Comparison of ENCODE assay signal across 9 cellular contexts in the genomic region with DNA sequence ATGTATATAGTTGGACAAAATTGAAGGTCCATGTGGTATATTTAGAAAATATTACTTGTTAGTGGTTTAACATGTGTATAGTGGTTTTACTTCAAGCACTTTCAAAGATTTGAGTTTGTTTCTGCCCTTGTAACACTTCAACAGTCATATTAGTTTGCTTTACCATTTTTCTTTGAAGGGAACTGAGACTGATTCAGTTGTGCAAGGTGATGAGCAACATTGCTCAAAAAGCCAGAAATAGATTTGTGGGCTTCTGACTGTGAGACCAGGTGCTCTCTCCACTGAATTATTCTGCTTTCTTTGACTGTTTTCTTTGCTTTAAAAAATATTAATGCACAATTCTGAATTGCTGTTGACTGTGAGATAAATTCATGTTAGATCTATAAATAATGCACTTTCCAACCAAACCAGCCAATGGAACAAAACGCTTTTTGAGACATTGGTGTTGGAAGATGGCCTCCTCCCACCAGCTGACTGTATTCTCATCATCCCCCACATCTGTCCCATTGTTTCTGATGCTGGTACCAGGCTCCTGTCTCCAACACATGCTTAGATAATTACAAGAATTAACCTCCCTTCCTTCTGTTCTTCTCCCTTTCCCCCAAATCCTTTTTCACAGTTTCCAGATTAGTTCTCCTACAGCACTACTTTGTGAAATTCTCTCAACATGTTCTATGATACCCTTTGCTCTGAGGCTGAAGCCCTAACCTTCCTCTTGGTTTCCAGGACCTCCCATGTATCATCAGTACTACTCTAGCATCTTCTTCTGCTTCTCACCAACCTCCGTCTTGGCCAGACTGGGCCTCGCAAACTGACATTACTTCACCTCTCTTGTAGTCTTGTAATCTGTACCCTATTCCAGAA. TPM values are rescaled to one million over a fixed set of nuclear protein-coding genes. Genes with fewer than 3 reads are reported as not detected.
DNase-seq lines count a peak whose midpoint lies in the region; ATAC-seq and TF ChIP-seq lines count a peak whose summit lies in the region.
"Had no signal": no experiment of that assay in that cellular context is flagged by ENCODE, and none has a peak within 500 bp of the region (broad histone marks: within the 10 kb centered on the region; RNA-seq: fewer than 3 reads in every experiment).

No MANE protein-coding gene starts in this region.

- no peaks in the 10 kb centered on the region for H3K27me3 ChIP-seq in right atrium auricular region

- H3K9me3 Mint-ChIP-seq in glutamatergic neuron (ENCODE audit: unreplicated experiment): peaks cover 2% of the 10 kb centered on the region

- H3K4me1 Mint-ChIP-seq in glutamatergic neuron (ENCODE audit: low read depth, unreplicated experiment): peaks cover 49% of the 10 kb centered on the region

- H3K27ac ChIP-seq in right atrium auricular region: no peak overlapping the region
- H3K27ac ChIP-seq: thoracic aorta had no signal

- no peaks in the 10 kb centered on the region for H3K36me3 ChIP-seq in right atrium auricular region
- H3K36me3 ChIP-seq: thoracic aorta had no signal

- peaks cover 0 to 44% of the 10 kb centered on the region in 2 donors for H3K4me1 ChIP-seq in right atrium auricular region

- DNase-seq in glutamatergic neuron (no peak), NCI-H2107 treated with DMSO at 0.1 percent for 48 hours (lab: John Stamatoyannopoulos, UW; ENCODE audit: unreplicated experiment) (no peak), NCI-H187 treated with DMSO at 0.1 percent for 48 hours (lab: John Stamatoyannopoulos, UW) (no peak), right atrium auricular region (ENCODE audit: low spot score) (no peak), NCI-H2029 (lab: John Stamatoyannopoulos, UW) (no peak)

- no peaks in the 10 kb centered on the region for H3K9me3 ChIP-seq in right atrium auricular region
- H3K9me3 ChIP-seq: thoracic aorta had no signal

- peak overlapping the region; percentile 30 for H3K4me3 Mint-ChIP-seq in glutamatergic neuron (ENCODE audit: unreplicated experiment)

- no peak for TF ChIP-seq CTCF in glutamatergic neuron (IDR thresholded peaks at IDR 0.05; ENCODE audit: partially characterized antibody, unreplicated experiment)
- no peak for TF ChIP-seq CTCF in right atrium auricular region (IDR thresholded peaks at IDR 0.05)

- ATAC-seq in GM18517 (IDR thresholded peaks at IDR 0.05; ENCODE audit: unreplicated experiment) (peak; percentile 98), GM21529 (IDR thresholded peaks at IDR 0.05; ENCODE audit: unreplicated experiment) (peak; percentile 94), HG03469 (IDR thresholded peaks at IDR 0.05; ENCODE audit: unreplicated experiment) (peak; percentile 90)

- peak overlapping the region; percentile 71 for H3K27ac Mint-ChIP-seq in glutamatergic neuron (ENCODE audit: unreplicated experiment)

- H3K4me3 ChIP-seq in right atrium auricular region: no peak overlapping the region
- H3K4me3 ChIP-seq: thoracic aorta had no signal

- no peaks in the 10 kb centered on the region for H3K27me3 Mint-ChIP-seq in glutamatergic neuron (ENCODE audit: unreplicated experiment)

- H3K36me3 Mint-ChIP-seq in glutamatergic neuron (ENCODE audit: unreplicated experiment): no peaks in the 10 kb centered on the region

RNA-seq across cellular contexts. Expression of a gene that starts 27.9 kb away (rescaled TPM):
- total RNA-seq in glutamatergic neuron (ENCODE audit: unreplicated experiment): 71.1 TPM
- 10 to 100 TPM; 32.4 to 35.2 TPM for total RNA-seq in right atrium auricular region
